Comparison of ENCODE assay signal across 8 cellular contexts in genomic region chr9:33263131-33263935, GRCh38. TPM values are rescaled to one million over a fixed set of nuclear protein-coding genes. Genes with fewer than 3 reads are reported as not detected.
DNase-seq lines count a peak whose midpoint lies in the region; ATAC-seq and TF ChIP-seq lines count a peak whose summit lies in the region.

No MANE protein-coding gene starts in this region.

- TF ChIP-seq CTCF in LNCaP clone FGC (IDR thresholded peaks at IDR 0.05; ENCODE audit: control insufficient read depth, extremely low read depth, insufficient read depth) (peak; percentile 0; the same call in 1 of the 2 replicates), heart right ventricle (IDR thresholded peaks at IDR 0.05) (no peak)

- ATAC-seq in GM18505 (IDR thresholded peaks at IDR 0.05; ENCODE audit: unreplicated experiment) (peak; percentile 2), heart right ventricle (peak in 6 of 8 donors; percentile 3 to 41 (median 6))

- peak overlapping the region; percentile 93 for H3K4me3 Mint-ChIP-seq in activated naive CD4-positive, alpha-beta T cell treated with anti-CD3 and anti-CD28 coated beads, Interleukin-2, amount 50 U/mL, for 24 hours

- WGBS in heart right ventricle, 2 donors, result 7% methylated on average over 20 of the region's 20 CpGs

- H3K4me3 ChIP-seq in LNCaP clone FGC (ENCODE audit: low read depth, low read length) (peak overlapping the region; percentile 89), heart right ventricle (peak overlapping the region; percentile 62 to 96 (median 90))

- no peaks in the 10 kb centered on the region for H3K27me3 Mint-ChIP-seq in activated naive CD4-positive, alpha-beta T cell treated with anti-CD3 and anti-CD28 coated beads, Interleukin-2, amount 50 U/mL, for 24 hours

- TF ChIP-seq POLR2A in GM18505 (IDR thresholded peaks at IDR 0.05; ENCODE audit: borderline replicate concordance, extremely low read depth, insufficient read depth, insufficient read length), result no peak

- H3K9me3 ChIP-seq in heart right ventricle, result no peaks in the 10 kb centered on the region

- H3K36me3 Mint-ChIP-seq in activated naive CD4-positive, alpha-beta T cell treated with anti-CD3 and anti-CD28 coated beads, Interleukin-2, amount 50 U/mL, for 24 hours, result peaks cover 20% of the 10 kb centered on the region

- H3K4me1 ChIP-seq in heart right ventricle, result peaks cover 4 to 46% (median 27%) of the 10 kb centered on the region in 9 donors

- DNase-seq in AG08395 (ENCODE audit: low spot score) (peak; percentile 25), LNCaP clone FGC (ENCODE audit: low read depth) (no peak), heart right ventricle (peak in 1 of 2 donors; percentile 11), putamen (ENCODE audit: low spot score) (peak; percentile 6), DMS153 treated with DMSO at 0.1 percent for 48 hours (lab: John Stamatoyannopoulos, UW; ENCODE audit: unreplicated experiment) (no peak)
- DNase-seq in activated CD4-positive, CD25-positive, alpha-beta regulatory T cell (lab: John Stamatoyannopoulos, UW), result no peak

- peaks cover 0 to 69% (median 48%) of the 10 kb centered on the region in 9 donors for H3K36me3 ChIP-seq in heart right ventricle

- peak overlapping the region; percentile 91 for H3K27ac Mint-ChIP-seq in activated naive CD4-positive, alpha-beta T cell treated with anti-CD3 and anti-CD28 coated beads, Interleukin-2, amount 50 U/mL, for 24 hours

- no peaks in the 10 kb centered on the region for H3K27me3 ChIP-seq in heart right ventricle

- peak overlapping the region; percentile 89 to 97 (median 95) for H3K27ac ChIP-seq in heart right ventricle

- intact Hi-C loops in heart right ventricle (cut with DNase I), result no loop called here

- no peaks in the 10 kb centered on the region for H3K9me3 Mint-ChIP-seq in activated naive CD4-positive, alpha-beta T cell treated with anti-CD3 and anti-CD28 coated beads, Interleukin-2, amount 50 U/mL, for 24 hours

- peaks cover 61% of the 10 kb centered on the region for H3K4me1 Mint-ChIP-seq in activated naive CD4-positive, alpha-beta T cell treated with anti-CD3 and anti-CD28 coated beads, Interleukin-2, amount 50 U/mL, for 24 hours

RNA-seq across cellular contexts. Expression of gene BAG1, which starts 1.2 kb away (rescaled TPM):
- total RNA-seq in heart right ventricle, result 100 to 1,000 TPM in 8 of 10 donors, 10 to 100 TPM in 2; 95.3 to 159 (median 132) TPM
- polyA plus RNA-seq in heart right ventricle, result 100 to 1,000 TPM in 1 of 2 donors, 10 to 100 TPM in 1; 71.9 to 148 TPM

RNA-seq across cellular contexts. Expression of gene CHMP5, which starts 1.5 kb away (rescaled TPM):
- total RNA-seq in heart right ventricle, result 10 to 100 TPM; 41.4 to 57.2 (median 53.5) TPM
- polyA plus RNA-seq in heart right ventricle, result 10 to 100 TPM; 24.1 to 55.6 TPM

RNA-seq across cellular contexts. Expression of gene SPINK4, which starts 23.4 kb away (rescaled TPM):
- total RNA-seq in heart right ventricle, result not detected
- not detected for polyA plus RNA-seq in heart right ventricle

RNA-seq across cellular contexts. Expression of gene NFX1, which starts 27.0 kb away (rescaled TPM):
- total RNA-seq in heart right ventricle, result 10 to 100 TPM; 27.9 to 44.1 (median 34.5) TPM
- 10 to 100 TPM; 14.5 to 15.1 TPM for polyA plus RNA-seq in heart right ventricle

Comparison
In these comparisons a context has a peak if more than half of its experiments do, and no peak if none do; other contexts are left out.
1. DNase-seq: peak in AG08395 (single experiment) and putamen (single experiment); none in LNCaP clone FGC (single experiment), DMS153 treated with DMSO at 0.1 percent for 48 hours (single experiment) and activated CD4-positive, CD25-positive, alpha-beta regulatory T cell (0 of 4).